22 cellular contexts compared by ENCODE assay signal in genomic region chr22:44780876-44781275, GRCh38. TPM values are rescaled to one million over a fixed set of nuclear protein-coding genes. Genes with fewer than 3 reads are reported as not detected.
"Had no signal": no experiment of that assay in that cellular context is flagged by ENCODE, and none has a peak within 500 bp of the region (broad histone marks: within the 10 kb centered on the region; RNA-seq: fewer than 3 reads in every experiment).

No MANE protein-coding gene starts in this region.

- H3K9me3 Mint-ChIP-seq: effector memory CD8-positive, alpha-beta T cell had no signal

- H3K4me3 ChIP-seq: coronary artery, esophagus squamous epithelium, gastrocnemius medialis, heart right ventricle, left lung, lower lobe of right lung had no signal

- DNase-seq: effector CD8-positive, alpha-beta T cell; effector memory CD8-positive, alpha-beta T cell; endodermal cell; erythroblast; esophagus squamous epithelium; foreskin melanocyte; gastrocnemius medialis; glutamatergic neuron; head of caudate nucleus; heart right ventricle; hippocampal formation; left cardiac atrium; left lung; left ventricle myocardium superior; lower lobe of right lung; mesenchymal stem cell; midbrain had no signal

- ATAC-seq: effector memory CD8-positive, alpha-beta T cell; esophagus mucosa; gastrocnemius medialis; heart right ventricle; left cardiac atrium; left lung; left ventricle myocardium superior; lower lobe of right lung had no signal

- H3K27ac ChIP-seq: coronary artery, epithelial cell of prostate, esophagus squamous epithelium, gastrocnemius medialis, heart right ventricle, left lung, lower lobe of right lung had no signal

- H3K27ac Mint-ChIP-seq: effector memory CD8-positive, alpha-beta T cell; endodermal cell had no signal

- H3K4me1 ChIP-seq: esophagus squamous epithelium, gastrocnemius medialis, heart right ventricle, left lung, lower lobe of right lung had no signal

- H3K27me3 ChIP-seq: gastrocnemius medialis had no signal

- H3K9me3 ChIP-seq: esophagus squamous epithelium, gastrocnemius medialis, heart right ventricle, left lung, lower lobe of right lung had no signal

- H3K36me3 ChIP-seq: esophagus squamous epithelium, gastrocnemius medialis, heart right ventricle, left lung, lower lobe of right lung had no signal

- H3K4me3 Mint-ChIP-seq: effector memory CD8-positive, alpha-beta T cell; endodermal cell had no signal

RNA-seq across cellular contexts. Expression of gene ARHGAP8, which starts 28.5 kb away (rescaled TPM):
- total RNA-seq: dermis microvascular lymphatic vessel endothelial cell, gastrocnemius medialis, left ventricle myocardium superior, lung microvascular endothelial cell had no signal
